Comparison of ENCODE assay signal across 9 cellular contexts in genomic region chr14:22886500-22887259, GRCh38. TPM values are rescaled to one million over a fixed set of nuclear protein-coding genes. Genes with fewer than 3 reads are reported as not detected.
DNase-seq lines count a peak whose midpoint lies in the region; ATAC-seq and TF ChIP-seq lines count a peak whose summit lies in the region.
"Had no signal": no experiment of that assay in that cellular context is flagged by ENCODE, and none has a peak within 500 bp of the region (broad histone marks: within the 10 kb centered on the region; RNA-seq: fewer than 3 reads in every experiment).

No MANE protein-coding gene starts in this region.

- H3K27me3 ChIP-seq in CD4-positive, alpha-beta T cell (ENCODE audit: control insufficient read depth, insufficient read depth, low read length), result no peaks in the 10 kb centered on the region
- H3K27me3 ChIP-seq in heart right ventricle, result peaks cover 0 to 10% (median 3%) of the 10 kb centered on the region in 7 donors

- peak; percentile 63 for ATAC-seq in CD4-positive, alpha-beta T cell (ENCODE audit: poor library complexity)
- ATAC-seq in GM19438 (IDR thresholded peaks at IDR 0.05; ENCODE audit: low read depth, unreplicated experiment) (peak; percentile 45), HG03571 (IDR thresholded peaks at IDR 0.05; ENCODE audit: unreplicated experiment) (peak; percentile 44), heart right ventricle (peak; percentile 77 to 92 (median 80))

- peaks cover 0 to 31% (median 7%) of the 10 kb centered on the region in 9 donors for H3K4me1 ChIP-seq in heart right ventricle

- H3K4me3 ChIP-seq in heart right ventricle (peak overlapping the region; percentile 33 to 67 (median 58)), retinal pigment epithelial cell (ENCODE audit: low read length) (peak overlapping the region; percentile 67)
- H3K4me3 ChIP-seq: SK-N-MC had no signal

- DNase-seq in CD4-positive, alpha-beta T cell, result peak; percentile 59 to 80 (median 70)
- DNase-seq in RWPE1 (ENCODE audit: low spot score) (peak; percentile 77), heart right ventricle (peak; percentile 70 to 77), retinal pigment epithelial cell (ENCODE audit: low read depth) (peak; percentile 28), 8988T (no peak)
- DNase-seq in activated naive CD4-positive, alpha-beta T cell treated with anti-CD3 and anti-CD28 coated beads for 36 hours, result peak; percentile 87

- H3K9me3 Mint-ChIP-seq in CD4-positive, alpha-beta T cell, result no peaks in the 10 kb centered on the region
- no peaks in the 10 kb centered on the region for H3K9me3 Mint-ChIP-seq in activated naive CD4-positive, alpha-beta T cell treated with anti-CD3 and anti-CD28 coated beads for 36 hours

- CTCF ChIA-PET in CD4-positive, alpha-beta T cell (lab: Charles Lee), result interaction anchor here (0.6 to 6.1 kb wide), 14 partner anchors 10 to 317 kb away, joined by 3 to 67 read pairs (median 3); partner anchors contain the start of genes LRP10, PSMB5 and RBM23
- CTCF ChIA-PET in RWPE1 (lab: Yijun Ruan, JAX), result interaction anchor here (0.6 to 6.4 kb wide), 7 partner anchors 10 to 330 kb away, joined by 3 to 40 read pairs (median 3); partner anchors contain the start of gene LRP10
- CTCF ChIA-PET in activated naive CD4-positive, alpha-beta T cell treated with anti-CD3 and anti-CD28 coated beads for 36 hours (lab: Charles Lee), result interaction anchor here (1.1 to 10.8 kb wide), 4 partner anchors 14 to 43 kb away, joined by 3 to 125 read pairs (median 38); partner anchors contain the start of gene LRP10

- WGBS in heart right ventricle, 2 donors, result 5% methylated on average over 76 to 77 of the region's 77 CpGs

- peak overlapping the region; percentile 65 for H3K27ac ChIP-seq in CD4-positive, alpha-beta T cell (ENCODE audit: low read depth, low read length)
- H3K27ac ChIP-seq in RWPE1 (peak overlapping the region; percentile 88), heart right ventricle (peak overlapping the region in 7 of 10 donors; percentile 1 to 54 (median 27))
- H3K27ac ChIP-seq: SK-N-MC had no signal

- peaks cover 10% of the 10 kb centered on the region for H3K36me3 Mint-ChIP-seq in CD4-positive, alpha-beta T cell (ENCODE audit: low read depth)
- no peaks in the 10 kb centered on the region for H3K36me3 Mint-ChIP-seq in activated naive CD4-positive, alpha-beta T cell treated with anti-CD3 and anti-CD28 coated beads for 36 hours (ENCODE audit: low read depth)

- H3K27me3 Mint-ChIP-seq in CD4-positive, alpha-beta T cell, result no peaks in the 10 kb centered on the region
- peaks cover 2% of the 10 kb centered on the region for H3K27me3 Mint-ChIP-seq in activated naive CD4-positive, alpha-beta T cell treated with anti-CD3 and anti-CD28 coated beads for 36 hours (ENCODE audit: low read depth)

- peak; percentile 33 for TF ChIP-seq CTCF in CD4-positive, alpha-beta T cell (IDR thresholded peaks at IDR 0.05)
- TF ChIP-seq CTCF in RWPE1 (conservative IDR thresholded peaks at IDR 0.05; ENCODE audit: low read depth) (no peak), heart right ventricle (IDR thresholded peaks at IDR 0.05) (peak in 4 of 9 donors; percentile 6 to 21 (median 14)), retinal pigment epithelial cell (conservative IDR thresholded peaks at IDR 0.05; ENCODE audit: low read depth, low read length) (peak; percentile 24)

- H3K9me3 ChIP-seq in CD4-positive, alpha-beta T cell (ENCODE audit: control insufficient read depth, low read length), result no peaks in the 10 kb centered on the region
- no peaks in the 10 kb centered on the region for H3K9me3 ChIP-seq in heart right ventricle

- H3K4me1 Mint-ChIP-seq in CD4-positive, alpha-beta T cell (ENCODE audit: low read depth), result peaks cover 75% of the 10 kb centered on the region
- peaks cover 50% of the 10 kb centered on the region for H3K4me1 Mint-ChIP-seq in activated naive CD4-positive, alpha-beta T cell treated with anti-CD3 and anti-CD28 coated beads for 36 hours (ENCODE audit: low read depth)

- peak overlapping the region; percentile 95 for H3K4me3 Mint-ChIP-seq in CD4-positive, alpha-beta T cell
- peak overlapping the region; percentile 83 for H3K4me3 Mint-ChIP-seq in activated naive CD4-positive, alpha-beta T cell treated with anti-CD3 and anti-CD28 coated beads for 36 hours

- intact Hi-C loops in CD4-positive, alpha-beta T cell (cut with DNase I, micrococcal nuclease), result loop anchor here (1.0 to 2.0 kb wide), 3 partner anchors 14 to 962 kb away; no protein-coding TSS in a partner anchor
- intact Hi-C loops in activated naive CD4-positive, alpha-beta T cell treated with anti-CD3 and anti-CD28 coated beads for 36 hours (cut with micrococcal nuclease), result loop anchor here (1.0 to 2.0 kb wide), 4 partner anchors 15 to 58 kb away; partner anchors contain the start of genes LRP10, MRPL52, PRMT5 and RBM23
- intact Hi-C loops in heart right ventricle (cut with DNase I), result no loop called here

- peak overlapping the region; percentile 93 for H3K27ac Mint-ChIP-seq in CD4-positive, alpha-beta T cell
- H3K27ac Mint-ChIP-seq in activated naive CD4-positive, alpha-beta T cell treated with anti-CD3 and anti-CD28 coated beads for 36 hours, result peak overlapping the region; percentile 84

- POLR2A ChIA-PET in CD4-positive, alpha-beta T cell (lab: Charles Lee), result interaction anchor here (1.0 to 8.8 kb wide), 11 partner anchors 9 to 316 kb away, joined by 3 to 97 read pairs (median 5); partner anchors contain the start of genes ACIN1, C14orf119, LRP10 and PRMT5
- POLR2A ChIA-PET in RWPE1 (lab: Yijun Ruan, JAX; ENCODE audit: low non-redundant PET), result no interaction called here

- no peaks in the 10 kb centered on the region for H3K36me3 ChIP-seq in heart right ventricle

RNA-seq across cellular contexts. Expression of gene REM2, which starts 3.7 kb away (rescaled TPM):
- 1 to 10 TPM; 9.2 to 9.4 TPM for total RNA-seq in CD4-positive, alpha-beta T cell
- total RNA-seq in activated naive CD4-positive, alpha-beta T cell treated with anti-CD3 and anti-CD28 coated beads for 36 hours, result under 1 TPM; 0.69 to 0.74 TPM
- under 1 TPM in 4 of 10 donors, not detected in 6; 0.14 to 0.25 (median 0.18) TPM for total RNA-seq in heart right ventricle
- polyA plus RNA-seq in heart right ventricle, result under 1 TPM; 0.07 to 0.22 TPM

RNA-seq across cellular contexts. Expression of gene LRP10, which starts 15.1 kb away (rescaled TPM):
- 10 to 100 TPM; 52.4 to 54.6 TPM for total RNA-seq in CD4-positive, alpha-beta T cell
- total RNA-seq in activated naive CD4-positive, alpha-beta T cell treated with anti-CD3 and anti-CD28 coated beads for 36 hours, result 10 to 100 TPM; 71.9 to 75.2 TPM
- 100 to 1,000 TPM in 1 of 10 donors, 10 to 100 TPM in 9; 39.3 to 101 (median 50.9) TPM for total RNA-seq in heart right ventricle
- polyA plus RNA-seq in heart right ventricle, result 10 to 100 TPM; 10.3 to 38.4 TPM

RNA-seq across cellular contexts. Expression of gene RBM23, which starts 32.3 kb away (rescaled TPM):
- total RNA-seq in CD4-positive, alpha-beta T cell, result 100 to 1,000 TPM in 1 of 2 experiments, 10 to 100 TPM in 1; 87.9 to 111 TPM
- 10 to 100 TPM; 53.5 to 61.2 TPM for total RNA-seq in activated naive CD4-positive, alpha-beta T cell treated with anti-CD3 and anti-CD28 coated beads for 36 hours
- 10 to 100 TPM; 27.8 to 58.1 (median 36.1) TPM for total RNA-seq in heart right ventricle
- 10 to 100 TPM; 24.0 to 30.1 TPM for polyA plus RNA-seq in heart right ventricle

RNA-seq across cellular contexts. Expression of gene PRMT5, which starts 42.5 kb away (rescaled TPM):
- total RNA-seq in CD4-positive, alpha-beta T cell, result 10 to 100 TPM; 15.6 to 19.3 TPM
- total RNA-seq in activated naive CD4-positive, alpha-beta T cell treated with anti-CD3 and anti-CD28 coated beads for 36 hours, result 10 to 100 TPM; 81.0 to 92.8 TPM
- 10 to 100 TPM; 41.5 to 52.6 (median 48.2) TPM for total RNA-seq in heart right ventricle
- 10 to 100 TPM in 1 of 2 donors, 1 to 10 TPM in 1; 7.8 to 75.1 TPM for polyA plus RNA-seq in heart right ventricle

RNA-seq across cellular contexts. Expression of gene MMP14, which starts 50.3 kb away (rescaled TPM):
- total RNA-seq in CD4-positive, alpha-beta T cell, result 1 to 10 TPM; 2.6 to 2.9 TPM
- 1 to 10 TPM; 1.3 to 2.1 TPM for total RNA-seq in activated naive CD4-positive, alpha-beta T cell treated with anti-CD3 and anti-CD28 coated beads for 36 hours
- 10 to 100 TPM; 13.6 to 43.3 (median 20.2) TPM for total RNA-seq in heart right ventricle
- polyA plus RNA-seq in heart right ventricle, result 10 to 100 TPM; 24.8 to 27.4 TPM

Comparison
In these comparisons a context has a peak if more than half of its experiments do, and no peak if none do; other contexts are left out.
1. H3K27ac ChIP-seq: peak in every context shown above with its lines; median percentile 88 in RWPE1; 65 in CD4-positive, alpha-beta T cell; 27 in heart right ventricle.
2. RNA of gene REM2, which starts 3.7 kb away (total RNA-seq): 9.2 to 9.4 TPM in CD4-positive, alpha-beta T cell; 0.69 to 0.74 TPM in activated naive CD4-positive, alpha-beta T cell treated with anti-CD3 and anti-CD28 coated beads for 36 hours and 0.14 to 0.25 TPM in heart right ventricle; every median in the first group is over 4 times any median in the second.
3. intact Hi-C loops: an anchor here in CD4-positive, alpha-beta T cell (1.0 to 2.0 kb wide) and activated naive CD4-positive, alpha-beta T cell treated with anti-CD3 and anti-CD28 coated beads for 36 hours (1.0 to 2.0 kb wide); none called in heart right ventricle.
4. Peak in every context shown above with its lines, with median percentiles within 50 percentile points of each other: ATAC-seq.